1 cellular context compared by ENCODE assay signal in genomic region chr1:234986750-234987414, GRCh38.
A peak's percentile ranks its signal among the peaks of the same experiment; 100 is the strongest.
TF ChIP-seq lines count a peak whose summit lies in the region.

No MANE protein-coding gene starts in this region.

TF ChIP-seq in GM12878, 131 proteins besides CTCF, POLR2A, EP300 and RAD21 (continued from another document and continues in another):
- no peak for TF ChIP-seq ZBTB11 (CRISPR knock-in tag; IDR thresholded peaks at IDR 0.05)
- no peak for TF ChIP-seq E2F4 (IDR thresholded peaks at IDR 0.05; ENCODE audit: low read depth, low read length)
- no peak for TF ChIP-seq ETV6 (conservative IDR thresholded peaks at IDR 0.05 in 1 of 2, IDR thresholded peaks at IDR 0.05 in 1 of 2; ENCODE audit: borderline replicate concordance in 1 of 2, low read depth in 1 of 2)
- no peak for TF ChIP-seq POLR2AphosphoS2 (IDR thresholded peaks at IDR 0.05; ENCODE audit: low read depth, low read length)
- no peak for TF ChIP-seq MLLT1 (IDR thresholded peaks at IDR 0.05)
- no peak for TF ChIP-seq CEBPB (IDR thresholded peaks at IDR 0.05; ENCODE audit: borderline replicate concordance in 1 of 2, low read depth in 2 of 2, low read length in 2 of 2)
- no peak for TF ChIP-seq MEF2B (IDR thresholded peaks at IDR 0.05; ENCODE audit: partially characterized antibody, poor library complexity, severe bottlenecking)
- TF ChIP-seq SREBF2 (IDR thresholded peaks at IDR 0.05; ENCODE audit: low read length): no peak
- no peak for TF ChIP-seq ZNF274 (IDR thresholded peaks at IDR 0.05; ENCODE audit: insufficient read depth, insufficient read length)
- no peak for TF ChIP-seq BRCA1 (IDR thresholded peaks at IDR 0.05; ENCODE audit: low read depth, low read length)
- TF ChIP-seq E2F8 (IDR thresholded peaks at IDR 0.05; ENCODE audit: low read depth, partially characterized antibody): no peak
- TF ChIP-seq RB1 (IDR thresholded peaks at IDR 0.05; ENCODE audit: borderline replicate concordance): 0 out of 2 replicates have a peak, but pooled peaks have one; percentile 15
- no peak for TF ChIP-seq GABPA (IDR thresholded peaks at IDR 0.05; ENCODE audit: low read depth)
- TF ChIP-seq MXI1 (IDR thresholded peaks at IDR 0.05; ENCODE audit: low read depth, low read length): 0 out of 2 replicates have a peak, but pooled peaks have one; percentile 14
- no peak for TF ChIP-seq SP1 (IDR thresholded peaks at IDR 0.05; ENCODE audit: low read depth, low read length)
- no peak for TF ChIP-seq PML (IDR thresholded peaks at IDR 0.05; ENCODE audit: low read length)
- no peak for TF ChIP-seq HDAC2 (IDR thresholded peaks at IDR 0.05)
- TF ChIP-seq KDM1A (IDR thresholded peaks at IDR 0.05; ENCODE audit: borderline replicate concordance): no peak
- TF ChIP-seq RCOR1 (conservative IDR thresholded peaks at IDR 0.05; ENCODE audit: low read depth, low read length): no peak
- no peak for TF ChIP-seq EGR1 (IDR thresholded peaks at IDR 0.05; ENCODE audit: borderline replicate concordance in 1 of 2, low read depth in 2 of 2, low read length in 2 of 2)
- TF ChIP-seq MTA3 (IDR thresholded peaks at IDR 0.05; ENCODE audit: borderline replicate concordance, low read length): no peak
- TF ChIP-seq CBX3 (IDR thresholded peaks at IDR 0.05; ENCODE audit: borderline replicate concordance, low read depth): no peak
- TF ChIP-seq SIN3A (IDR thresholded peaks at IDR 0.05; ENCODE audit: low read depth, low read length): no peak
- TF ChIP-seq ZNF687 (IDR thresholded peaks at IDR 0.05): peak; percentile 83
- no peak for TF ChIP-seq CHD2 (IDR thresholded peaks at IDR 0.05; ENCODE audit: borderline replicate concordance, low read depth, low read length)
- TF ChIP-seq IRF3 (IDR thresholded peaks at IDR 0.05): no peak
- no peak for TF ChIP-seq PAX8 (IDR thresholded peaks at IDR 0.05)
- TF ChIP-seq HSF1 (IDR thresholded peaks at IDR 0.05; ENCODE audit: low read depth, low read length): no peak
- TF ChIP-seq PRDM15 (CRISPR knock-in tag; IDR thresholded peaks at IDR 0.05): no peak
- TF ChIP-seq RFX5 (IDR thresholded peaks at IDR 0.05; ENCODE audit: low read depth, low read length): no peak
- TF ChIP-seq BMI1 (IDR thresholded peaks at IDR 0.05; ENCODE audit: borderline replicate concordance): no peak
- no peak for TF ChIP-seq ZSCAN29 (IDR thresholded peaks at IDR 0.05)
- no peak for TF ChIP-seq MAX (IDR thresholded peaks at IDR 0.05; ENCODE audit: low read depth, low read length)
